In the genomic region with DNA sequence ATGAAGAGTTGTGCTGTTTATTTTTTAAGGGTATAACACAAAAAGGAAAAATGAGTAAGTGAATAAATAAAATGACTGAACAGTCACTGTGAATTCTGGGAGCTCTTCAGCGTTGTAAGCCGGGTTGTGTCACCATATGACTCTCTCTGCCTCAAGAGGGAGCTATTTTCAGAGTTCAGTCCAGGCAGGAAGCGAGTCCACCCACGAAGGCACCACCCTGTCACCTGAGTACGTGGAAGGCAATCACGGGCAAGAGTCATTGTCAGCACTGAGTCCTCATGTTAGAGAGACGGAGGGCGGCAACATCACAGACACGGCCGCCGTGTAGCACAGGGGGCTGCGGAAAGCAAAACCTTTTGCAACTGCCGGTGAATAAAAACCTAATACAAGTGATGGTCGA, we compare ENCODE assay signal across 11 cellular contexts.
DNase-seq lines count a peak whose midpoint lies in the region; ATAC-seq, FAIRE-seq and TF ChIP-seq lines count a peak whose summit lies in the region.
"Had no signal": no experiment of that assay in that cellular context is flagged by ENCODE, and none has a peak within 500 bp of the region (broad histone marks: within the 10 kb centered on the region; RNA-seq: fewer than 3 reads in every experiment).

No MANE protein-coding gene starts in this region.

- intact Hi-C loops in kidney (cut with DNase I): no loop called here

- peak in 1 of 2 donors; percentile 55 for ATAC-seq in CD4-positive, CD25-positive, alpha-beta regulatory T cell (ENCODE audit: low read depth in 2 of 2)

- no peaks in the 10 kb centered on the region for H3K4me1 ChIP-seq in CD4-positive, CD25-positive, alpha-beta regulatory T cell (ENCODE audit: control insufficient read depth, insufficient read depth, low read length, poor library complexity, severe bottlenecking)
- H3K4me1 ChIP-seq in kidney (ENCODE audit: control insufficient read depth in 1 of 2, insufficient read depth in 1 of 2, low read depth in 1 of 2, low read length in 2 of 2): no peaks in the 10 kb centered on the region
- H3K4me1 ChIP-seq: SJCRH30 had no signal

- peaks cover 0 to 4% (median 0%) of the 10 kb centered on the region in 4 donors for H3K4me1 Mint-ChIP-seq in CD4-positive, CD25-positive, alpha-beta regulatory T cell

- H3K27ac ChIP-seq in CD4-positive, CD25-positive, alpha-beta regulatory T cell (ENCODE audit: insufficient read depth, low read length, poor library complexity, severe bottlenecking): no peak overlapping the region
- H3K27ac ChIP-seq in kidney (ENCODE audit: low read depth in 2 of 2, low read length in 2 of 2): no peak overlapping the region
- H3K27ac ChIP-seq: cardiac muscle cell, SJCRH30 had no signal

- H3K27me3 ChIP-seq in CD4-positive, CD25-positive, alpha-beta regulatory T cell (ENCODE audit: control insufficient read depth, insufficient read depth, low read length): peaks cover 9% of the 10 kb centered on the region
- H3K27me3 ChIP-seq: cardiac muscle cell, SJCRH30 had no signal

- POLR2A ChIA-PET in HEK293T (lab: Yijun Ruan, JAX): no interaction called here

- no peak overlapping the region for H3K27ac Mint-ChIP-seq in CD4-positive, CD25-positive, alpha-beta regulatory T cell

- no peak overlapping the region for H3K9ac ChIP-seq in kidney (ENCODE audit: low read length in 2 of 2)

- no peak for FAIRE-seq in frontal cortex (lab: Jason Lieb, UNC)
- no peak for FAIRE-seq in kidney (lab: Jason Lieb, UNC)

- no peaks in the 10 kb centered on the region for H3K9me3 ChIP-seq in CD4-positive, CD25-positive, alpha-beta regulatory T cell (ENCODE audit: control insufficient read depth in 2 of 2, low read length in 2 of 2)
- H3K9me3 ChIP-seq in kidney (ENCODE audit: control insufficient read depth in 1 of 2, low read length in 2 of 2): no peaks in the 10 kb centered on the region
- H3K9me3 ChIP-seq: SJCRH30 had no signal

- no peaks in the 10 kb centered on the region for H3K36me3 Mint-ChIP-seq in CD4-positive, CD25-positive, alpha-beta regulatory T cell

- no peaks in the 10 kb centered on the region for H3K36me3 ChIP-seq in CD4-positive, CD25-positive, alpha-beta regulatory T cell (ENCODE audit: control insufficient read depth, insufficient read depth, low read length)
- H3K36me3 ChIP-seq in kidney (ENCODE audit: control insufficient read depth in 1 of 2, insufficient read depth in 2 of 2, low read length in 2 of 2): no peaks in the 10 kb centered on the region
- H3K36me3 ChIP-seq: cardiac muscle cell, SJCRH30 had no signal

- TF ChIP-seq CTCF in kidney (IDR thresholded peaks at IDR 0.05; ENCODE audit: borderline replicate concordance, extremely low read depth, insufficient read depth): no peak

- H3K4me3 Mint-ChIP-seq in CD4-positive, CD25-positive, alpha-beta regulatory T cell: no peak overlapping the region

- H3K4me3 ChIP-seq in CD4-positive, CD25-positive, alpha-beta regulatory T cell (ENCODE audit: low read depth, low read length): no peak overlapping the region
- H3K4me3 ChIP-seq in kidney (ENCODE audit: low read length in 2 of 2): no peak overlapping the region
- H3K4me3 ChIP-seq: cardiac muscle cell, SJCRH30 had no signal

- CTCF ChIA-PET in HEK293T (lab: Yijun Ruan, JAX): interaction anchor here (0.6 to 1.1 kb wide), 14 partner anchors 9 to 154 kb away, joined by 3 to 8 read pairs (median 3); no protein-coding TSS in a partner anchor

- peaks cover 0 to 6% (median 0%) of the 10 kb centered on the region in 7 donors for H3K9me3 Mint-ChIP-seq in CD4-positive, CD25-positive, alpha-beta regulatory T cell

- DNase-seq in CD4-positive, CD25-positive, alpha-beta regulatory T cell: peak in 2 of 3 donors; percentile 5 to 59
- DNase-seq in HEK293T (ENCODE audit: extremely low spot score): peak; percentile 58
- peak; percentile 57 for DNase-seq in activated CD4-positive, alpha-beta T cell treated with anti-CD3 and anti-CD28 coated beads for 48 hours
- peak; percentile 75 for DNase-seq in iPS-NIHi7 (ENCODE audit: extremely low spot score)
- DNase-seq in frontal cortex (ENCODE audit: low spot score in 2 of 2): no peak
- no peak for DNase-seq in kidney
- no peak for DNase-seq in retina
- DNase-seq in cortex of kidney (lab: John Stamatoyannopoulos, UW): no peak
- DNase-seq: midbrain had no signal

- H3K27me3 Mint-ChIP-seq in CD4-positive, CD25-positive, alpha-beta regulatory T cell: peaks cover 13% of the 10 kb centered on the region

TF ChIP-seq in HEK293T, 16 proteins besides CTCF, POLR2A, EP300 and RAD21:
- TF ChIP-seq TARDBP (IDR thresholded peaks at IDR 0.05) (no peak), LEF1 (IDR thresholded peaks at IDR 0.05; ENCODE audit: borderline replicate concordance) (no peak), NFRKB (IDR thresholded peaks at IDR 0.05) (no peak), ARNT (IDR thresholded peaks at IDR 0.05) (no peak), FOXA1 (IDR thresholded peaks at IDR 0.05) (no peak), ELF4 (IDR thresholded peaks at IDR 0.05) (no peak), ZNF384 (IDR thresholded peaks at IDR 0.05) (no peak), HDGF (IDR thresholded peaks at IDR 0.05; ENCODE audit: borderline replicate concordance) (no peak), SP1 (IDR thresholded peaks at IDR 0.05) (no peak), SUZ12 (IDR thresholded peaks at IDR 0.05) (no peak), BHLHE40 (IDR thresholded peaks at IDR 0.05; ENCODE audit: borderline replicate concordance) (no peak), CTBP1 (IDR thresholded peaks at IDR 0.05; ENCODE audit: borderline replicate concordance) (no peak), L3MBTL2 (conservative IDR thresholded peaks at IDR 0.05) (no peak), FOXM1 (IDR thresholded peaks at IDR 0.05; ENCODE audit: borderline replicate concordance) (no peak)
- TF ChIP-seq, protein P1, sequence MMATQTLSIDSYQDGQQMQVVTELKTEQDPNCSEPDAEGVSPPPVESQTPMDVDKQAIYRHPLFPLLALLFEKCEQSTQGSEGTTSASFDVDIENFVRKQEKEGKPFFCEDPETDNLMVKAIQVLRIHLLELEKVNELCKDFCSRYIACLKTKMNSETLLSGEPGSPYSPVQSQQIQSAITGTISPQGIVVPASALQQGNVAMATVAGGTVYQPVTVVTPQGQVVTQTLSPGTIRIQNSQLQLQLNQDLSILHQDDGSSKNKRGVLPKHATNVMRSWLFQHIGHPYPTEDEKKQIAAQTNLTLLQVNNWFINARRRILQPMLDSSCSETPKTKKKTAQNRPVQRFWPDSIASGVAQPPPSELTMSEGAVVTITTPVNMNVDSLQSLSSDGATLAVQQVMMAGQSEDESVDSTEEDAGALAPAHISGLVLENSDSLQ (IDR thresholded peaks at IDR 0.05): no peak
TF ChIP-seq in HEK293T: peak in this region for 0.

Comparison
In these comparisons a context has a peak if more than half of its experiments do, and no peak if none do; other contexts are left out.
1. DNase-seq: peak in CD4-positive, CD25-positive, alpha-beta regulatory T cell (2 of 3), HEK293T (single experiment), activated CD4-positive, alpha-beta T cell treated with anti-CD3 and anti-CD28 coated beads for 48 hours (single experiment) and iPS-NIHi7 (single experiment); none in frontal cortex (0 of 2), kidney (single experiment), retina (single experiment) and cortex of kidney (single experiment).